Comparison of ENCODE assay signal across 31 cellular contexts in genomic region chr13:67474114-67474513, GRCh38.
"Had no signal": no experiment of that assay in that cellular context is flagged by ENCODE, and none has a peak within 500 bp of the region (broad histone marks: within the 10 kb centered on the region; RNA-seq: fewer than 3 reads in every experiment).

No MANE protein-coding gene starts in this region.

- H3K27me3 ChIP-seq: adrenal gland, body of pancreas, heart left ventricle had no signal

- H3K36me3 Mint-ChIP-seq: activated CD4-positive, alpha-beta memory T cell treated with anti-CD3 and anti-CD28 coated beads for 36 hours; activated CD8-positive, alpha-beta memory T cell treated with anti-CD3 and anti-CD28 coated beads, Interleukin-2, amount 10 ng/mL, durations not matched to agents 7 days and 5 days; activated naive CD4-positive, alpha-beta T cell treated with anti-CD3 and anti-CD28 coated beads, Interleukin-2, amount 50 U/mL, for 24 hours; activated naive CD8-positive, alpha-beta T cell treated with anti-CD3 and anti-CD28 coated beads for 36 hours had no signal

- H3K4me3 Mint-ChIP-seq: activated CD4-positive, alpha-beta memory T cell treated with anti-CD3 and anti-CD28 coated beads for 36 hours; activated CD4-positive, alpha-beta T cell treated with anti-CD3 and anti-CD28 coated beads for 36 hours; activated CD4-positive, alpha-beta T cell treated with anti-CD3 and anti-CD28 coated beads, Interleukin-2, amount 10 ng/mL, durations not matched to agents 24 days and 14 days; activated CD8-positive, alpha-beta memory T cell treated with anti-CD3 and anti-CD28 coated beads, Interleukin-2, amount 10 ng/mL, durations not matched to agents 7 days and 5 days; activated CD8-positive, alpha-beta T cell treated with anti-CD3 and anti-CD28 coated beads, Interleukin-2, amount 10 ng/mL, durations not matched to agents 7 days and 5 days; activated naive CD4-positive, alpha-beta T cell treated with anti-CD3 and anti-CD28 coated beads for 36 hours; activated naive CD4-positive, alpha-beta T cell treated with anti-CD3 and anti-CD28 coated beads, Interleukin-2, amount 50 U/mL, for 24 hours; activated naive CD8-positive, alpha-beta T cell treated with anti-CD3 and anti-CD28 coated beads for 36 hours; activated naive CD8-positive, alpha-beta T cell treated with anti-CD3 and anti-CD28 coated beads, Interleukin-2, amount 50 U/mL, for 24 hours; activated T-helper 1 cell treated with anti-CD3 and anti-CD28 coated beads, Interleukin-12 subunit alpha, Interleukin-12 subunit beta, Interleukin-2, Interleukin-4 antibody, amounts not matched to agents 30 ng/mL and 10 ng/mL and 1 ng/mL, durations not matched to agents 14 hours and 24 hours and 36 hours; effector memory CD8-positive, alpha-beta T cell had no signal

- DNase-seq: activated CD4-positive, alpha-beta memory T cell treated with anti-CD3 and anti-CD28 coated beads for 36 hours; activated CD4-positive, alpha-beta T cell treated with anti-CD3 and anti-CD28 coated beads for 36 hours; activated CD4-positive, alpha-beta T cell treated with anti-CD3 and anti-CD28 coated beads, Interleukin-2, amount 10 ng/mL, durations not matched to agents 24 days and 14 days; activated CD4-positive, CD25-positive, alpha-beta regulatory T cell; activated CD4-positive, CD25-positive, alpha-beta regulatory T cell treated with anti-CD3 and anti-CD28 coated beads, Interleukin-2, amount 50 U/mL, for 72 hours; activated CD8-positive, alpha-beta memory T cell treated with anti-CD3 and anti-CD28 coated beads, Interleukin-2, amount 10 ng/mL, durations not matched to agents 7 days and 5 days; activated CD8-positive, alpha-beta memory T cell treated with anti-CD3 and anti-CD28 coated beads, Interleukin-2, amount 50 U/mL, for 4 hours; activated CD8-positive, alpha-beta T cell treated with anti-CD3 and anti-CD28 coated beads, Interleukin-2, amount 10 ng/mL, durations not matched to agents 7 days and 5 days; activated effector memory CD4-positive, alpha-beta T cell treated with anti-CD3 and anti-CD28 coated beads, Interleukin-2, amount 50 U/mL, for 16 hours; activated naive CD4-positive, alpha-beta T cell treated with anti-CD3 and anti-CD28 coated beads for 36 hours; activated naive CD8-positive, alpha-beta T cell treated with anti-CD3 and anti-CD28 coated beads for 36 hours; activated naive CD8-positive, alpha-beta T cell treated with anti-CD3 and anti-CD28 coated beads, Interleukin-2, amount 50 U/mL, for 24 hours; activated T-cell treated with anti-CD3 and anti-CD28 coated beads, Interleukin-2, amount 50 U/mL, for 1 hour; activated T-cell treated with anti-CD3 and anti-CD28 coated beads, Interleukin-2, amount 50 U/mL, for 48 hours; adrenal gland; amygdala; aorta; body of pancreas; caudate nucleus; cortex of kidney; dermis blood vessel endothelial cell; effector CD4-positive, alpha-beta T cell; effector memory CD8-positive, alpha-beta T cell; erythroblast; foreskin fibroblast; glutamatergic neuron; heart left ventricle; T-helper 2 cell had no signal

- H3K4me1 ChIP-seq: adrenal gland, body of pancreas, heart left ventricle had no signal

- H3K9me3 Mint-ChIP-seq: activated CD4-positive, alpha-beta T cell treated with anti-CD3 and anti-CD28 coated beads, Interleukin-2, amount 10 ng/mL, durations not matched to agents 24 days and 14 days had no signal

- H3K27me3 Mint-ChIP-seq: activated CD4-positive, alpha-beta memory T cell treated with anti-CD3 and anti-CD28 coated beads for 36 hours; activated CD4-positive, alpha-beta T cell treated with anti-CD3 and anti-CD28 coated beads for 36 hours; activated CD4-positive, alpha-beta T cell treated with anti-CD3 and anti-CD28 coated beads, Interleukin-2, amount 10 ng/mL, durations not matched to agents 24 days and 14 days; activated CD8-positive, alpha-beta memory T cell treated with anti-CD3 and anti-CD28 coated beads, Interleukin-2, amount 10 ng/mL, durations not matched to agents 7 days and 5 days; activated naive CD4-positive, alpha-beta T cell treated with anti-CD3 and anti-CD28 coated beads, Interleukin-2, amount 50 U/mL, for 24 hours; activated naive CD8-positive, alpha-beta T cell treated with anti-CD3 and anti-CD28 coated beads for 36 hours; activated naive CD8-positive, alpha-beta T cell treated with anti-CD3 and anti-CD28 coated beads, Interleukin-2, amount 50 U/mL, for 24 hours; effector memory CD8-positive, alpha-beta T cell had no signal

- H3K9me3 ChIP-seq: adrenal gland, body of pancreas had no signal

- ATAC-seq: activated CD4-positive, alpha-beta T cell treated with anti-CD3 and anti-CD28 coated beads for 36 hours; activated CD8-positive, alpha-beta memory T cell treated with anti-CD3 and anti-CD28 coated beads, Interleukin-2, amount 10 ng/mL, durations not matched to agents 7 days and 5 days; activated CD8-positive, alpha-beta T cell treated with anti-CD3 and anti-CD28 coated beads, Interleukin-2, amount 10 ng/mL, durations not matched to agents 7 days and 5 days; activated naive CD8-positive, alpha-beta T cell treated with anti-CD3 and anti-CD28 coated beads, Interleukin-2, amount 50 U/mL, for 24 hours; body of pancreas; effector memory CD8-positive, alpha-beta T cell; heart left ventricle had no signal

- H3K27ac Mint-ChIP-seq: activated CD4-positive, alpha-beta memory T cell treated with anti-CD3 and anti-CD28 coated beads for 36 hours; activated CD4-positive, alpha-beta T cell treated with anti-CD3 and anti-CD28 coated beads for 36 hours; activated CD4-positive, alpha-beta T cell treated with anti-CD3 and anti-CD28 coated beads, Interleukin-2, amount 10 ng/mL, durations not matched to agents 24 days and 14 days; activated CD8-positive, alpha-beta memory T cell treated with anti-CD3 and anti-CD28 coated beads, Interleukin-2, amount 10 ng/mL, durations not matched to agents 7 days and 5 days; activated CD8-positive, alpha-beta T cell treated with anti-CD3 and anti-CD28 coated beads, Interleukin-2, amount 10 ng/mL, durations not matched to agents 7 days and 5 days; activated naive CD4-positive, alpha-beta T cell treated with anti-CD3 and anti-CD28 coated beads for 36 hours; activated naive CD4-positive, alpha-beta T cell treated with anti-CD3 and anti-CD28 coated beads, Interleukin-2, amount 50 U/mL, for 24 hours; activated naive CD8-positive, alpha-beta T cell treated with anti-CD3 and anti-CD28 coated beads for 36 hours; activated naive CD8-positive, alpha-beta T cell treated with anti-CD3 and anti-CD28 coated beads, Interleukin-2, amount 50 U/mL, for 24 hours; activated T-helper 1 cell treated with anti-CD3 and anti-CD28 coated beads, Interleukin-12 subunit alpha, Interleukin-12 subunit beta, Interleukin-2, Interleukin-4 antibody, amounts not matched to agents 30 ng/mL and 10 ng/mL and 1 ng/mL, durations not matched to agents 14 hours and 24 hours and 36 hours; activated T-helper 2 cell treated with anti-CD3 and anti-CD28 coated beads, Interferon-gamma antibody, Interleukin-2, Interleukin-4, amounts not matched to agents 10 μg/mL and 5 μg/mL and 100 μg/mL, durations not matched to agents 14 hours and 24 hours and 36 hours; effector memory CD8-positive, alpha-beta T cell had no signal

- H3K27ac ChIP-seq: adrenal gland, body of pancreas, heart left ventricle had no signal

- H3K36me3 ChIP-seq: adrenal gland, heart left ventricle had no signal

- H3K4me1 Mint-ChIP-seq: activated CD4-positive, alpha-beta T cell treated with anti-CD3 and anti-CD28 coated beads for 36 hours; activated CD4-positive, alpha-beta T cell treated with anti-CD3 and anti-CD28 coated beads, Interleukin-2, amount 10 ng/mL, durations not matched to agents 24 days and 14 days; activated CD8-positive, alpha-beta memory T cell treated with anti-CD3 and anti-CD28 coated beads, Interleukin-2, amount 10 ng/mL, durations not matched to agents 7 days and 5 days; activated naive CD4-positive, alpha-beta T cell treated with anti-CD3 and anti-CD28 coated beads, Interleukin-2, amount 50 U/mL, for 24 hours; activated naive CD8-positive, alpha-beta T cell treated with anti-CD3 and anti-CD28 coated beads for 36 hours; activated naive CD8-positive, alpha-beta T cell treated with anti-CD3 and anti-CD28 coated beads, Interleukin-2, amount 50 U/mL, for 24 hours had no signal

- H3K4me3 ChIP-seq: adrenal gland, body of pancreas, heart left ventricle had no signal
